8 cellular contexts compared by ENCODE assay signal in the genomic region with DNA sequence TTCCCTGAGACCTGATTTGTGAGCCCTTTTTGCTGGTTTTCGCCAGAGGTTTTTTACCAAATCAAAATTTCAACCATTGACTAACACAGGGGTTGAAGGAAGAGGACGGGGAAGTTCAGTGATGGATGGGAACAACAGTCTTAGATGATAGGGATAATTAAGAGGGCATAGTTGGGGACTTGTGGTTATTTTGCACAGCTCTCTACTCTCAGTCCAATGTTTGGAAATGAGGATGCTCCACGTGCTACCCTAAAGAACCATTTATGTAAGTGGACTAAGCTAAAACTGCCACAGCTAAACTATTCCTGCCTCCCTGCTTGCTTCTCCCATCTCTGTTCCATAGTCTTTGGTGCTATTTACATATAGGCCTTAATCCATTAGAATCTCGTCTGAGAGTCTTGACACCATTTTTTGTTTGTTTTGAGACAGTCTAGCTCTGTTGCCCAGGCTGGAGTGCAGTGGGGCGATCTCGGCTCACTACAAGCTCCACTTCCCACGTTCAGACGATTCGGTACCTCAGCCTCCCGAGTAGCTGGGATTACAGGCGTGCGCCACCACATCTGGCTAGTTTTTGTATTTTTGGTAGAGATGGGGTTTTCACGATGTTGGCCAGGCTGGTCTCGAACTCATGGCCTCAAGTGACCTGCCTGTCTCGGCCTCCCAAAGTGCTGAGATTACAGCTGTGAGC. TPM values are rescaled to one million over a fixed set of nuclear protein-coding genes. Genes with fewer than 3 reads are reported as not detected.
DNase-seq lines count a peak whose midpoint lies in the region; ATAC-seq and TF ChIP-seq lines count a peak whose summit lies in the region.

No MANE protein-coding gene starts in this region.

- peaks cover 40% of the 10 kb centered on the region for H3K4me1 Mint-ChIP-seq in activated B cell treated with CpG ODN at 0.5 μM for 24 hours
- peaks cover 11 to 25% of the 10 kb centered on the region in 2 donors for H3K4me1 Mint-ChIP-seq in stimulated activated naive B cell treated with anti-CD40 and anti-IgM and Interleukin-4, amounts not matched to agents 10 μg/mL and 1 μg/mL and 100 μg/mL, for 72 hours

- no peak for TF ChIP-seq RAD21 in HCT116 (IDR thresholded peaks at IDR 0.05; ENCODE audit: low read depth)

- TF ChIP-seq CTCF in HCT116 (IDR thresholded peaks at IDR 0.05 in 2 of 3, conservative IDR thresholded peaks at IDR 0.05 in 1 of 3; ENCODE audit: borderline replicate concordance in 1 of 3, insufficient read depth in 1 of 3, low read depth in 2 of 3, low read length in 2 of 3) = no peak
- no peak for TF ChIP-seq CTCF in activated B cell treated with CpG ODN at 0.5 μM for 24 hours (IDR thresholded peaks at IDR 0.05)

- POLR2A ChIA-PET in HCT116 (lab: Charles Lee) = interaction anchor here (0.7 to 3.4 kb wide), 25 partner anchors 9 to 402 kb away, joined by 3 to 41 read pairs (median 5); partner anchors contain the start of genes ANXA9, ARNT, ENSA and GOLPH3L
- POLR2A ChIA-PET in activated B cell treated with CpG ODN at 0.5 μM for 24 hours (lab: Charles Lee) = interaction anchor here (0.5 to 14.3 kb wide), 27 partner anchors 9 to 675 kb away, joined by 3 to 1106 read pairs (median 8); partner anchors contain the start of genes CERS2, ENSA, FALEC and GOLPH3L

- H3K4me3 ChIP-seq in HCT116 (replicated peaks in 1 of 2; ENCODE audit: low read depth in 1 of 2, low read length in 2 of 2) (peak overlapping the region; percentile 51 to 80), right cardiac atrium (ENCODE audit: low read length) (peak overlapping the region; percentile 53)

- no peak for TF ChIP-seq POLR2A in HCT116 (IDR thresholded peaks at IDR 0.05; ENCODE audit: borderline replicate concordance, extremely low read depth, insufficient read depth, insufficient read length)

- BruUV-seq in HCT116 (replicated peaks; lab: Mats Ljungman, UMichigan) = TSS peak; percentile 93

- intact Hi-C loops in HCT116 (cut with micrococcal nuclease) = loop anchor here (2.0 to 5.0 kb wide), 3 partner anchors 41 to 397 kb away; partner anchors contain the start of gene ENSA
- intact Hi-C loops in activated B cell treated with CpG ODN at 0.5 μM for 24 hours (cut with micrococcal nuclease) = loop anchor here (1.0 kb wide), 5 partner anchors 13 to 49 kb away; partner anchors contain the start of gene ENSA
- intact Hi-C loops in right cardiac atrium (cut with DNase I) = loop anchor here in 2 of 4 donors (5.0 kb wide), 1 partner anchor 42 kb away; no protein-coding TSS in a partner anchor

- peak overlapping the region; percentile 81 for H3K4me3 Mint-ChIP-seq in activated B cell treated with CpG ODN at 0.5 μM for 24 hours
- peak overlapping the region; percentile 85 to 90 for H3K4me3 Mint-ChIP-seq in stimulated activated naive B cell treated with anti-CD40 and anti-IgM and Interleukin-4, amounts not matched to agents 10 μg/mL and 1 μg/mL and 100 μg/mL, for 72 hours

- H3K9me3 ChIP-seq in HCT116 (ENCODE audit: control insufficient read depth in 1 of 2, insufficient read depth in 1 of 2, low read depth in 1 of 2, low read length in 2 of 2) (no peaks in the 10 kb centered on the region), right cardiac atrium (ENCODE audit: control insufficient read depth, low read length) (no peaks in the 10 kb centered on the region)

- H3K9ac ChIP-seq in HCT116 (ENCODE audit: low read length) = peak overlapping the region; percentile 86

- H3K36me3 Mint-ChIP-seq in activated B cell treated with CpG ODN at 0.5 μM for 24 hours (ENCODE audit: low read depth) = peaks cover 41% of the 10 kb centered on the region
- H3K36me3 Mint-ChIP-seq in stimulated activated naive B cell treated with anti-CD40 and anti-IgM and Interleukin-4, amounts not matched to agents 10 μg/mL and 1 μg/mL and 100 μg/mL, for 72 hours = peaks cover 40 to 49% of the 10 kb centered on the region in 2 donors

- no peaks in the 10 kb centered on the region for H3K9me3 Mint-ChIP-seq in activated B cell treated with CpG ODN at 0.5 μM for 24 hours
- H3K9me3 Mint-ChIP-seq in stimulated activated naive B cell treated with anti-CD40 and anti-IgM and Interleukin-4, amounts not matched to agents 10 μg/mL and 1 μg/mL and 100 μg/mL, for 72 hours = no peaks in the 10 kb centered on the region

- no peaks in the 10 kb centered on the region for H3K27me3 Mint-ChIP-seq in activated B cell treated with CpG ODN at 0.5 μM for 24 hours
- H3K27me3 Mint-ChIP-seq in stimulated activated naive B cell treated with anti-CD40 and anti-IgM and Interleukin-4, amounts not matched to agents 10 μg/mL and 1 μg/mL and 100 μg/mL, for 72 hours = no peaks in the 10 kb centered on the region

- peaks cover 39% of the 10 kb centered on the region for H4K20me1 ChIP-seq in HCT116 (ENCODE audit: insufficient read depth)

- H3K4me2 ChIP-seq in HCT116 (ENCODE audit: low read length) = peak overlapping the region; percentile 86

- H2AFZ ChIP-seq in HCT116 (ENCODE audit: low read depth, low read length, poor library complexity, severe bottlenecking) = no peak overlapping the region

- H3K4me1 ChIP-seq in HCT116 (ENCODE audit: control insufficient read depth in 1 of 2, insufficient read depth in 2 of 2, low read length in 2 of 2) (peaks cover 26 to 42% of the 10 kb centered on the region in 2 experiments), right cardiac atrium (ENCODE audit: control insufficient read depth, insufficient read depth, low read length) (no peaks in the 10 kb centered on the region)

- H3K36me3 ChIP-seq in HCT116 (ENCODE audit: control insufficient read depth in 1 of 2, insufficient read depth in 2 of 2, low read length in 2 of 2) = peaks cover 26 to 38% of the 10 kb centered on the region in 2 experiments

- ATAC-seq in HCT116 (no peak; the same call in 1 of the 2 replicates), activated B cell treated with CpG ODN at 0.5 μM for 24 hours (ENCODE audit: low read depth) (peak; percentile 4), right cardiac atrium (no peak), HG02938 (IDR thresholded peaks at IDR 0.05; ENCODE audit: unreplicated experiment) (no peak)
- no peak for ATAC-seq in stimulated activated naive B cell treated with anti-CD40 and anti-IgM and Interleukin-4, amounts not matched to agents 10 μg/mL and 1 μg/mL and 100 μg/mL, for 72 hours (replicated peaks)

- RAD21 ChIA-PET in HCT116 (lab: Charles Lee; ENCODE audit: low non-redundant PET in 1 of 2, low total read pairs in 2 of 2, uncharacterized antibody in 2 of 2, unreplicated experiment in 2 of 2) = interaction anchor here in 1 of 2 experiments (0.8 kb wide), 1 partner anchor 49 kb away, joined by 4 read pairs; the partner anchor contains the start of gene ENSA

- peak overlapping the region; percentile 90 for H3K27ac Mint-ChIP-seq in activated B cell treated with CpG ODN at 0.5 μM for 24 hours
- peak overlapping the region; percentile 98 for H3K27ac Mint-ChIP-seq in stimulated activated naive B cell treated with anti-CD40 and anti-IgM and Interleukin-4, amounts not matched to agents 10 μg/mL and 1 μg/mL and 100 μg/mL, for 72 hours

- no peak for DNase-seq in HCT116 (ENCODE audit: low read depth, low spot score)
- DNase-seq in activated B cell treated with CpG ODN at 0.5 μM for 24 hours = no peak
- DNase-seq in right cardiac atrium = no peak
- DNase-seq in stimulated activated naive B cell treated with anti-CD40 and anti-IgM and Interleukin-4, amounts not matched to agents 10 μg/mL and 1 μg/mL and 100 μg/mL, for 72 hours = no peak
- DNase-seq in HuH-7.5 (ENCODE audit: low spot score) = no peak
- no peak for DNase-seq in stimulated activated naive CD4-positive, alpha-beta T cell treated with Interleukin-2 at 50 U/mL for 16 hours (lab: John Stamatoyannopoulos, UW)
- no peak for DNase-seq in NCI-H345 treated with DMSO at 0.1 percent for 48 hours (lab: John Stamatoyannopoulos, UW; ENCODE audit: unreplicated experiment)

- H3K27ac ChIP-seq in HCT116 (ENCODE audit: low read depth, low read length) = peak overlapping the region; percentile 82
- H3K27ac ChIP-seq in right cardiac atrium (ENCODE audit: low read length) = peak overlapping the region; percentile 91

- CTCF ChIA-PET in HCT116 (lab: Charles Lee) (interaction anchor here (0.6 to 1.7 kb wide), 3 partner anchors 20 to 25 kb away, joined by 3 to 4 read pairs (median 3); no protein-coding TSS in a partner anchor), activated B cell treated with CpG ODN at 0.5 μM for 24 hours (lab: Charles Lee) (interaction anchor here (1.1 to 9.8 kb wide), 5 partner anchors 12 to 41 kb away, joined by 3 to 196 read pairs (median 21); no protein-coding TSS in a partner anchor)

- H3K79me2 ChIP-seq in HCT116 (ENCODE audit: insufficient read depth, low read length) = peaks cover 53% of the 10 kb centered on the region

- H3K27me3 ChIP-seq in HCT116 (ENCODE audit: insufficient read depth, low read length) (no peaks in the 10 kb centered on the region), right cardiac atrium (ENCODE audit: control insufficient read depth, insufficient read depth) (no peaks in the 10 kb centered on the region)

- 71% methylated on average over 15 of the region's 15 CpGs for WGBS in right cardiac atrium

- H3K9me2 ChIP-seq in HCT116 (ENCODE audit: insufficient read depth) = no peaks in the 10 kb centered on the region

TF ChIP-seq in HCT116, 20 proteins besides CTCF, POLR2A, EP300 and RAD21:
- TF ChIP-seq CBX3 (IDR thresholded peaks at IDR 0.05; ENCODE audit: low read depth) (no peak), JUND (IDR thresholded peaks at IDR 0.05) (no peak), POLR2AphosphoS5 (IDR thresholded peaks at IDR 0.05; ENCODE audit: low read depth, low read length) (no peak), SP1 (IDR thresholded peaks at IDR 0.05; ENCODE audit: low read depth) (no peak), TCF7L2 (IDR thresholded peaks at IDR 0.05; ENCODE audit: borderline replicate concordance, extremely low read depth, insufficient read depth, insufficient read length) (no peak), CEBPB (IDR thresholded peaks at IDR 0.05; ENCODE audit: low read depth) (no peak), SRF (IDR thresholded peaks at IDR 0.05; ENCODE audit: low read depth) (no peak)
TF ChIP-seq in HCT116: peak in this region for 0.

RNA-seq across cellular contexts. Expression of gene MCL1, which starts 0.7 kb away (rescaled TPM):
- total RNA-seq in HCT116 (2021; ENCODE audit: unreplicated experiment) = 146 TPM
- 91.8 and 97.3 TPM in 2 replicates for polyA plus RNA-seq in HCT116 (2012)
- 224 and 233 TPM in 2 replicates for total RNA-seq in activated B cell treated with CpG ODN at 0.5 μM for 24 hours
- total RNA-seq in right cardiac atrium = 100 to 1,000 TPM in 1 of 4 donors, 10 to 100 TPM in 3; 65.5 to 130 (median 80.2) TPM
- 78.7 TPM for polyA plus RNA-seq in right cardiac atrium

RNA-seq across cellular contexts. Expression of gene ADAMTSL4, which starts 30.9 kb away (rescaled TPM):
- total RNA-seq in HCT116 (2021; ENCODE audit: unreplicated experiment) = 4.3 TPM
- polyA plus RNA-seq in HCT116 (2012) = 2.5 and 4.3 TPM in 2 replicates
- total RNA-seq in activated B cell treated with CpG ODN at 0.5 μM for 24 hours = 0.11 TPM in 1 of 2 replicates, not detected in the other
- 10 to 100 TPM; 22.6 to 57.0 (median 37.2) TPM for total RNA-seq in right cardiac atrium
- 26.3 TPM for polyA plus RNA-seq in right cardiac atrium

RNA-seq across cellular contexts. Expression of gene ENSA, which starts 49.3 kb away (rescaled TPM):
- 130 TPM for total RNA-seq in HCT116 (2021; ENCODE audit: unreplicated experiment)
- 73.2 and 101 TPM in 2 replicates for polyA plus RNA-seq in HCT116 (2012)
- total RNA-seq in activated B cell treated with CpG ODN at 0.5 μM for 24 hours = 202 and 227 TPM in 2 replicates
- total RNA-seq in right cardiac atrium = 100 to 1,000 TPM; 111 to 122 (median 118) TPM
- 81.6 TPM for polyA plus RNA-seq in right cardiac atrium
